9 cellular contexts compared by ENCODE assay signal in genomic region chr1:100443739-100444571, GRCh38.
DNase-seq lines count a peak whose midpoint lies in the region; ATAC-seq and TF ChIP-seq lines count a peak whose summit lies in the region.
"Had no signal": no experiment of that assay in that cellular context is flagged by ENCODE, and none has a peak within 500 bp of the region (broad histone marks: within the 10 kb centered on the region; RNA-seq: fewer than 3 reads in every experiment).

No MANE protein-coding gene starts in this region.

- H3K9me3 Mint-ChIP-seq in activated CD4-positive, alpha-beta T cell treated with anti-CD3 and anti-CD28 coated beads for 36 hours (ENCODE audit: low read depth), result no peaks in the 10 kb centered on the region
- no peaks in the 10 kb centered on the region for H3K9me3 Mint-ChIP-seq in activated B cell treated with CpG ODN at 0.5 μM for 24 hours

- ATAC-seq in activated CD4-positive, alpha-beta T cell treated with anti-CD3 and anti-CD28 coated beads for 36 hours, result peak; percentile 79
- ATAC-seq in HG02973 (IDR thresholded peaks at IDR 0.05; ENCODE audit: unreplicated experiment) (peak; percentile 60), activated B cell treated with CpG ODN at 0.5 μM for 24 hours (ENCODE audit: low read depth) (peak; percentile 52), left lung (peak; percentile 46)
- ATAC-seq: A549 had no signal

- no peaks in the 10 kb centered on the region for H3K9me3 ChIP-seq in left lung
- H3K9me3 ChIP-seq in vagina, result no peaks in the 10 kb centered on the region
- H3K9me3 ChIP-seq: A549 had no signal

- H3K27me3 ChIP-seq in left lung, result no peaks in the 10 kb centered on the region
- H3K27me3 ChIP-seq in vagina, result no peaks in the 10 kb centered on the region

- TF ChIP-seq CTCF in activated B cell treated with CpG ODN at 0.5 μM for 24 hours (IDR thresholded peaks at IDR 0.05) (no peak), left lung (IDR thresholded peaks at IDR 0.05) (no peak), vagina (IDR thresholded peaks at IDR 0.05) (no peak)

- CTCF ChIA-PET in activated CD4-positive, alpha-beta T cell treated with anti-CD3 and anti-CD28 coated beads for 36 hours (lab: Charles Lee), result interaction anchor here (0.6 to 2.5 kb wide), 8 partner anchors 11 to 154 kb away, joined by 3 to 12 read pairs (median 4); no protein-coding TSS in a partner anchor
- CTCF ChIA-PET in activated B cell treated with CpG ODN at 0.5 μM for 24 hours (lab: Charles Lee), result interaction anchor here (1.2 to 2.6 kb wide), 2 partner anchors 11 to 12 kb away, joined by 3 to 10 read pairs; no protein-coding TSS in a partner anchor

- H3K4me3 ChIP-seq in left lung (no peak overlapping the region), vagina (no peak overlapping the region)
- H3K4me3 ChIP-seq: A549 had no signal

- H3K4me1 ChIP-seq in left lung, result peaks cover 15 to 40% of the 10 kb centered on the region in 2 donors
- H3K4me1 ChIP-seq in vagina, result no peaks in the 10 kb centered on the region
- H3K4me1 ChIP-seq: A549 had no signal

- peak; percentile 49 for DNase-seq in activated CD4-positive, alpha-beta T cell treated with anti-CD3 and anti-CD28 coated beads for 36 hours
- no peak for DNase-seq in activated CD4-positive, alpha-beta T cell treated with anti-CD3 and anti-CD28 coated beads for 1 hour
- DNase-seq in activated B cell treated with CpG ODN at 0.5 μM for 24 hours (no peak), left lung (no peak), CD1c-positive myeloid dendritic cell (ENCODE audit: extremely low spot score) (no peak), NCI-H2196 (lab: John Stamatoyannopoulos, UW; ENCODE audit: unreplicated experiment) (no peak), vagina (ENCODE audit: extremely low spot score in 2 of 2) (no peak)

- intact Hi-C loops in activated CD4-positive, alpha-beta T cell treated with anti-CD3 and anti-CD28 coated beads for 36 hours (cut with DNase I, micrococcal nuclease), result loop anchor here (1.0 to 10.0 kb wide), 7 partner anchors 10 to 851 kb away; a partner anchor contains a TSS
- intact Hi-C loops in activated B cell treated with CpG ODN at 0.5 μM for 24 hours (cut with micrococcal nuclease), result no loop called here
- intact Hi-C loops in left lung (cut with DNase I), result no loop called here
- intact Hi-C loops in vagina (cut with DNase I), result no loop called here

- H3K36me3 Mint-ChIP-seq in activated CD4-positive, alpha-beta T cell treated with anti-CD3 and anti-CD28 coated beads for 36 hours (ENCODE audit: low read depth), result peaks cover 29% of the 10 kb centered on the region
- H3K36me3 Mint-ChIP-seq in activated B cell treated with CpG ODN at 0.5 μM for 24 hours (ENCODE audit: low read depth), result peaks cover 37% of the 10 kb centered on the region

- H3K27ac ChIP-seq in left lung (peak overlapping the region; percentile 29 to 48), vagina (no peak overlapping the region)
- H3K27ac ChIP-seq: A549 had no signal

- POLR2A ChIA-PET in activated CD4-positive, alpha-beta T cell treated with anti-CD3 and anti-CD28 coated beads for 36 hours (lab: Charles Lee), result interaction anchor here (0.9 to 2.0 kb wide), 3 partner anchors 29 to 145 kb away, joined by 3 to 4 read pairs (median 4); partner anchors contain the start of gene CDC14A
- POLR2A ChIA-PET in activated B cell treated with CpG ODN at 0.5 μM for 24 hours (lab: Charles Lee), result no interaction called here

- H3K36me3 ChIP-seq in left lung, result no peaks in the 10 kb centered on the region
- no peaks in the 10 kb centered on the region for H3K36me3 ChIP-seq in vagina

- H3K27me3 Mint-ChIP-seq in activated CD4-positive, alpha-beta T cell treated with anti-CD3 and anti-CD28 coated beads for 36 hours, result no peaks in the 10 kb centered on the region
- no peaks in the 10 kb centered on the region for H3K27me3 Mint-ChIP-seq in activated B cell treated with CpG ODN at 0.5 μM for 24 hours

- peak overlapping the region; percentile 93 for H3K27ac Mint-ChIP-seq in activated CD4-positive, alpha-beta T cell treated with anti-CD3 and anti-CD28 coated beads for 36 hours
- H3K27ac Mint-ChIP-seq in activated B cell treated with CpG ODN at 0.5 μM for 24 hours, result peak overlapping the region; percentile 62

- H3K4me3 Mint-ChIP-seq in activated CD4-positive, alpha-beta T cell treated with anti-CD3 and anti-CD28 coated beads for 36 hours, result peak overlapping the region; percentile 68
- H3K4me3 Mint-ChIP-seq in activated B cell treated with CpG ODN at 0.5 μM for 24 hours, result peak overlapping the region; percentile 50

- H3K4me1 Mint-ChIP-seq in activated CD4-positive, alpha-beta T cell treated with anti-CD3 and anti-CD28 coated beads for 36 hours, result peaks cover 84% of the 10 kb centered on the region
- H3K4me1 Mint-ChIP-seq in activated B cell treated with CpG ODN at 0.5 μM for 24 hours, result peaks cover 34% of the 10 kb centered on the region

- TF ChIP-seq POLR2A in vagina (IDR thresholded peaks at IDR 0.05), result no peak

Comparison
In these comparisons a context has a peak if more than half of its experiments do, and no peak if none do; other contexts are left out.
1. intact Hi-C loops: an anchor here in activated CD4-positive, alpha-beta T cell treated with anti-CD3 and anti-CD28 coated beads for 36 hours (1.0 to 10.0 kb wide); none called in activated B cell treated with CpG ODN at 0.5 μM for 24 hours, left lung and vagina.